ENCODE assay signal across 26 cellular contexts in genomic region chr2:8639122-8639635, GRCh38.
"Had no signal": no experiment of that assay in that cellular context is flagged by ENCODE, and none has a peak within 500 bp of the region (broad histone marks: within the 10 kb centered on the region; RNA-seq: fewer than 3 reads in every experiment).

No MANE protein-coding gene starts in this region.

- H3K9me3 Mint-ChIP-seq: activated CD4-positive, alpha-beta T cell treated with anti-CD3 and anti-CD28 coated beads, Interleukin-2, amount 10 ng/mL, durations not matched to agents 7 days and 5 days; activated naive CD4-positive, alpha-beta T cell treated with anti-CD3 and anti-CD28 coated beads, Interleukin-2, amount 50 U/mL, for 24 hours had no signal

- H3K36me3 Mint-ChIP-seq: activated naive CD4-positive, alpha-beta T cell treated with anti-CD3 and anti-CD28 coated beads, Interleukin-2, amount 50 U/mL, for 24 hours had no signal

- H3K4me3 ChIP-seq: body of pancreas, hepatocyte, left ventricle myocardium inferior, tibial artery had no signal

- H3K9me3 ChIP-seq: body of pancreas, left ventricle myocardium inferior, neutrophil, tibial artery had no signal

- H3K27me3 ChIP-seq: body of pancreas, hepatocyte, neutrophil, tibial artery had no signal

- H3K36me3 ChIP-seq: left ventricle myocardium inferior, neutrophil, tibial artery, WERI-Rb-1 had no signal

- H3K9ac ChIP-seq: parathyroid adenoma had no signal

- FAIRE-seq: small intestine, TTC549 had no signal

- H3K27ac Mint-ChIP-seq: activated CD4-positive, alpha-beta T cell treated with anti-CD3 and anti-CD28 coated beads, Interleukin-2, amount 10 ng/mL, durations not matched to agents 7 days and 5 days; activated CD8-positive, alpha-beta T cell treated with anti-CD3 and anti-CD28 coated beads, Interleukin-2, amount 10 ng/mL, durations not matched to agents 7 days and 5 days; activated naive CD4-positive, alpha-beta T cell treated with anti-CD3 and anti-CD28 coated beads, Interleukin-2, amount 50 U/mL, for 24 hours had no signal

- DNase-seq: activated CD4-positive, alpha-beta T cell treated with anti-CD3 and anti-CD28 coated beads, Interleukin-2, amount 10 ng/mL, durations not matched to agents 7 days and 5 days; activated CD4-positive, CD25-positive, alpha-beta regulatory T cell treated with anti-CD3 and anti-CD28 coated beads, Interleukin-2, amount 50 U/mL, for 72 hours; activated CD8-positive, alpha-beta T cell treated with anti-CD3 and anti-CD28 coated beads, Interleukin-2, amount 10 ng/mL, durations not matched to agents 7 days and 5 days; activated gamma-delta T cell treated with Interleukin-2 at 50 U/mL for 16 hours; activated T-cell treated with anti-CD3 and anti-CD28 coated beads, Interleukin-2, amount 50 U/mL, for 1 hour; anterior cingulate cortex; body of pancreas; caudate nucleus; dermis blood vessel endothelial cell; effector CD8-positive, alpha-beta T cell; erythroblast; foreskin fibroblast; left ventricle myocardium inferior; small intestine; stimulated activated CD4-positive, alpha-beta T cell treated with anti-CD3 and anti-CD28 coated beads, Interleukin-15, amount 100 ng/mL, for 24 hours; stimulated activated CD8-positive, alpha-beta memory T cell treated with anti-CD3 and anti-CD28 coated beads, Interleukin-4, amount 100 ng/mL, for 48 hours; stimulated activated naive CD4-positive, alpha-beta T cell treated with Interleukin-2 at 50 U/mL for 16 hours; T-helper 1 cell; tibial artery; WERI-Rb-1 had no signal

- H2AFZ ChIP-seq: hepatocyte, parathyroid adenoma had no signal

- H3K4me3 Mint-ChIP-seq: activated CD4-positive, alpha-beta T cell treated with anti-CD3 and anti-CD28 coated beads, Interleukin-2, amount 10 ng/mL, durations not matched to agents 7 days and 5 days; activated CD8-positive, alpha-beta T cell treated with anti-CD3 and anti-CD28 coated beads, Interleukin-2, amount 10 ng/mL, durations not matched to agents 7 days and 5 days; activated naive CD4-positive, alpha-beta T cell treated with anti-CD3 and anti-CD28 coated beads, Interleukin-2, amount 50 U/mL, for 24 hours had no signal

- H3K27me3 Mint-ChIP-seq: activated CD4-positive, alpha-beta T cell treated with anti-CD3 and anti-CD28 coated beads, Interleukin-2, amount 10 ng/mL, durations not matched to agents 7 days and 5 days; activated naive CD4-positive, alpha-beta T cell treated with anti-CD3 and anti-CD28 coated beads, Interleukin-2, amount 50 U/mL, for 24 hours had no signal

- ATAC-seq: activated CD8-positive, alpha-beta T cell treated with anti-CD3 and anti-CD28 coated beads, Interleukin-2, amount 10 ng/mL, durations not matched to agents 7 days and 5 days; body of pancreas; sciatic nerve had no signal

- H3K27ac ChIP-seq: body of pancreas, hepatocyte, left ventricle myocardium inferior, neutrophil, parathyroid adenoma, tibial artery, WERI-Rb-1 had no signal

- H3K4me1 Mint-ChIP-seq: activated naive CD4-positive, alpha-beta T cell treated with anti-CD3 and anti-CD28 coated beads, Interleukin-2, amount 50 U/mL, for 24 hours had no signal

- H3K4me2 ChIP-seq: hepatocyte had no signal

- H3K79me2 ChIP-seq: hepatocyte had no signal
